Comparison of ENCODE assay signal across 8 cellular contexts in genomic region chr6:47479156-47479541, GRCh38. TPM values are rescaled to one million over a fixed set of nuclear protein-coding genes. Genes with fewer than 3 reads are reported as not detected.
DNase-seq lines count a peak whose midpoint lies in the region; ATAC-seq and TF ChIP-seq lines count a peak whose summit lies in the region.

No MANE protein-coding gene starts in this region.

- H3K27ac ChIP-seq in thoracic aorta: no peak overlapping the region

- H3K9me3 Mint-ChIP-seq in activated CD8-positive, alpha-beta memory T cell treated with anti-CD3 and anti-CD28 coated beads, Interleukin-2, amount 10 ng/mL, durations not matched to agents 7 days and 5 days (ENCODE audit: low read depth): no peaks in the 10 kb centered on the region
- H3K9me3 Mint-ChIP-seq in activated T-helper 17 cell treated with anti-CD3 and anti-CD28 coated beads, Interleukin-2, amount 50 U/mL, for 72 hours: no peaks in the 10 kb centered on the region
- no peaks in the 10 kb centered on the region for H3K9me3 Mint-ChIP-seq in immature natural killer cell

- no peaks in the 10 kb centered on the region for H3K9me3 ChIP-seq in thoracic aorta

- no peaks in the 10 kb centered on the region for H3K36me3 ChIP-seq in thoracic aorta

- peaks cover 1% of the 10 kb centered on the region for H3K36me3 Mint-ChIP-seq in activated CD8-positive, alpha-beta memory T cell treated with anti-CD3 and anti-CD28 coated beads, Interleukin-2, amount 10 ng/mL, durations not matched to agents 7 days and 5 days
- peaks cover 6% of the 10 kb centered on the region for H3K36me3 Mint-ChIP-seq in activated T-helper 17 cell treated with anti-CD3 and anti-CD28 coated beads, Interleukin-2, amount 50 U/mL, for 72 hours (ENCODE audit: low read depth)
- no peaks in the 10 kb centered on the region for H3K36me3 Mint-ChIP-seq in immature natural killer cell

- DNase-seq in activated CD8-positive, alpha-beta memory T cell treated with anti-CD3 and anti-CD28 coated beads, Interleukin-2, amount 10 ng/mL, durations not matched to agents 7 days and 5 days: no peak
- DNase-seq in activated CD8-positive, alpha-beta memory T cell treated with anti-CD3 and anti-CD28 coated beads, Interleukin-2, amount 50 U/mL, for 48 hours: no peak
- DNase-seq in immature natural killer cell (peak in 2 of 3 donors; percentile 2), thoracic aorta (ENCODE audit: low spot score) (no peak), HuH-7 (ENCODE audit: low spot score) (no peak), NCI-H1694 (lab: John Stamatoyannopoulos, UW) (no peak)

- H3K4me3 ChIP-seq in thoracic aorta: peak overlapping the region; percentile 92

- H3K4me1 ChIP-seq in thoracic aorta (ENCODE audit: control insufficient read depth in 1 of 2, low read depth in 2 of 2): peaks cover 16 to 31% of the 10 kb centered on the region in 2 donors

- no peak for TF ChIP-seq CTCF in thoracic aorta (IDR thresholded peaks at IDR 0.05)

- peak overlapping the region; percentile 94 for H3K4me3 Mint-ChIP-seq in activated CD8-positive, alpha-beta memory T cell treated with anti-CD3 and anti-CD28 coated beads, Interleukin-2, amount 10 ng/mL, durations not matched to agents 7 days and 5 days
- H3K4me3 Mint-ChIP-seq in activated T-helper 17 cell treated with anti-CD3 and anti-CD28 coated beads, Interleukin-2, amount 50 U/mL, for 72 hours: peak overlapping the region; percentile 100
- H3K4me3 Mint-ChIP-seq in immature natural killer cell: peak overlapping the region; percentile 91 to 99 (median 97)

- CTCF ChIA-PET in activated CD8-positive, alpha-beta memory T cell treated with anti-CD3 and anti-CD28 coated beads, Interleukin-2, amount 10 ng/mL, durations not matched to agents 7 days and 5 days (lab: Charles Lee): interaction anchor here (1.2 to 4.7 kb wide), 2 partner anchors 22 to 65 kb away, joined by 4 to 33 read pairs; no protein-coding TSS in a partner anchor

- H3K27me3 Mint-ChIP-seq in activated CD8-positive, alpha-beta memory T cell treated with anti-CD3 and anti-CD28 coated beads, Interleukin-2, amount 10 ng/mL, durations not matched to agents 7 days and 5 days: no peaks in the 10 kb centered on the region
- no peaks in the 10 kb centered on the region for H3K27me3 Mint-ChIP-seq in activated T-helper 17 cell treated with anti-CD3 and anti-CD28 coated beads, Interleukin-2, amount 50 U/mL, for 72 hours
- peaks cover 2 to 8% (median 6%) of the 10 kb centered on the region in 3 donors for H3K27me3 Mint-ChIP-seq in immature natural killer cell (ENCODE audit: low read depth in 3 of 3)

- no peaks in the 10 kb centered on the region for H3K27me3 ChIP-seq in thoracic aorta (replicated peaks; ENCODE audit: insufficient read depth)

- peak overlapping the region; percentile 92 for H3K27ac Mint-ChIP-seq in activated CD8-positive, alpha-beta memory T cell treated with anti-CD3 and anti-CD28 coated beads, Interleukin-2, amount 10 ng/mL, durations not matched to agents 7 days and 5 days
- H3K27ac Mint-ChIP-seq in activated T-helper 17 cell treated with anti-CD3 and anti-CD28 coated beads, Interleukin-2, amount 50 U/mL, for 72 hours: peak overlapping the region; percentile 99
- peak overlapping the region; percentile 87 to 98 (median 94) for H3K27ac Mint-ChIP-seq in immature natural killer cell

- ATAC-seq in activated CD8-positive, alpha-beta memory T cell treated with anti-CD3 and anti-CD28 coated beads, Interleukin-2, amount 10 ng/mL, durations not matched to agents 7 days and 5 days: no peak
- no peak for ATAC-seq in activated T-helper 17 cell treated with anti-CD3 and anti-CD28 coated beads, Interleukin-2, amount 50 U/mL, for 72 hours (replicated peaks)
- no peak for ATAC-seq in thoracic aorta (ENCODE audit: insufficient number of reproducible peaks, low FRiP score, low read depth)
- ATAC-seq in HG03196 (IDR thresholded peaks at IDR 0.05; ENCODE audit: unreplicated experiment): no peak

- peaks cover 42% of the 10 kb centered on the region for H3K4me1 Mint-ChIP-seq in activated CD8-positive, alpha-beta memory T cell treated with anti-CD3 and anti-CD28 coated beads, Interleukin-2, amount 10 ng/mL, durations not matched to agents 7 days and 5 days
- H3K4me1 Mint-ChIP-seq in activated T-helper 17 cell treated with anti-CD3 and anti-CD28 coated beads, Interleukin-2, amount 50 U/mL, for 72 hours: peaks cover 22% of the 10 kb centered on the region
- H3K4me1 Mint-ChIP-seq in immature natural killer cell: peaks cover 42 to 60% of the 10 kb centered on the region in 2 donors

RNA-seq across cellular contexts. Expression of gene CD2AP, which starts 1.6 kb away (rescaled TPM):
- 10 to 100 TPM; 25.5 to 30.9 TPM for total RNA-seq in activated CD8-positive, alpha-beta memory T cell treated with anti-CD3 and anti-CD28 coated beads, Interleukin-2, amount 10 ng/mL, durations not matched to agents 7 days and 5 days
- 10 to 100 TPM; 23.2 to 28.8 TPM for total RNA-seq in activated T-helper 17 cell treated with anti-CD3 and anti-CD28 coated beads, Interleukin-2, amount 50 U/mL, for 72 hours
- 10 to 100 TPM in 1 of 3 donors, 1 to 10 TPM in 2; 2.4 to 10.7 (median 5.9) TPM for polyA plus RNA-seq in immature natural killer cell
- total RNA-seq in thoracic aorta: 10 to 100 TPM; 27.1 to 29.1 TPM

Comparison
In these comparisons a context has a peak if more than half of its experiments do, and no peak if none do; other contexts are left out.
1. DNase-seq: peak in immature natural killer cell (2 of 3); none in activated CD8-positive, alpha-beta memory T cell treated with anti-CD3 and anti-CD28 coated beads, Interleukin-2, amount 10 ng/mL, durations not matched to agents 7 days and 5 days (single experiment), activated CD8-positive, alpha-beta memory T cell treated with anti-CD3 and anti-CD28 coated beads, Interleukin-2, amount 50 U/mL, for 48 hours (single experiment), thoracic aorta (single experiment), HuH-7 (single experiment) and NCI-H1694 (single experiment).
2. Peak in every context shown above with its lines, with median percentiles within 50 percentile points of each other: H3K27ac Mint-ChIP-seq and H3K4me3 Mint-ChIP-seq.